Comparison of ENCODE assay signal across 31 cellular contexts in genomic region chr6:14917511-14917910, GRCh38.
"Had no signal": no experiment of that assay in that cellular context is flagged by ENCODE, and none has a peak within 500 bp of the region (broad histone marks: within the 10 kb centered on the region; RNA-seq: fewer than 3 reads in every experiment).

No MANE protein-coding gene starts in this region.

- H3K27ac Mint-ChIP-seq: activated CD4-positive, alpha-beta memory T cell treated with anti-CD3 and anti-CD28 coated beads for 36 hours; activated CD4-positive, alpha-beta T cell treated with anti-CD3 and anti-CD28 coated beads for 36 hours; activated CD4-positive, alpha-beta T cell treated with anti-CD3 and anti-CD28 coated beads, Interleukin-2, amount 10 ng/mL, durations not matched to agents 24 days and 14 days; activated CD8-positive, alpha-beta T cell treated with anti-CD3 and anti-CD28 coated beads, Interleukin-2, amount 10 ng/mL, durations not matched to agents 7 days and 5 days; activated naive CD4-positive, alpha-beta T cell treated with anti-CD3 and anti-CD28 coated beads, Interleukin-2, amount 10 ng/mL, durations not matched to agents 7 days and 5 days; activated naive CD4-positive, alpha-beta T cell treated with anti-CD3 and anti-CD28 coated beads, Interleukin-2, amount 50 U/mL, for 72 hours; activated naive CD8-positive, alpha-beta T cell treated with anti-CD3 and anti-CD28 coated beads, Interleukin-2, amount 10 ng/mL, durations not matched to agents 7 days and 5 days; activated T-cell treated with anti-CD3 and anti-CD28 coated beads, Interleukin-2, amount 50 U/mL, for 24 hours; activated T-cell treated with anti-CD3 and anti-CD28 coated beads, Interleukin-2, amount 50 U/mL, for 72 hours; brain; T-helper 17 cell; T-helper 2 cell treated with Interferon-gamma antibody and Interleukin-4, amounts not matched to agents 5 μg/mL and 100 μg/mL, for 36 hours had no signal

- H3K4me1 ChIP-seq: ascending aorta, breast epithelium, colonic mucosa had no signal

- H3K27ac ChIP-seq: ascending aorta, breast epithelium, colonic mucosa, epithelial cell of prostate, esophagus squamous epithelium, gastroesophageal sphincter, WERI-Rb-1 had no signal

- H3K9me3 Mint-ChIP-seq: activated CD4-positive, alpha-beta memory T cell treated with anti-CD3 and anti-CD28 coated beads for 36 hours; activated CD4-positive, alpha-beta T cell treated with anti-CD3 and anti-CD28 coated beads, Interleukin-2, amount 10 ng/mL, durations not matched to agents 24 days and 14 days; activated naive CD4-positive, alpha-beta T cell treated with anti-CD3 and anti-CD28 coated beads, Interleukin-2, amount 10 ng/mL, durations not matched to agents 7 days and 5 days; activated naive CD4-positive, alpha-beta T cell treated with anti-CD3 and anti-CD28 coated beads, Interleukin-2, amount 50 U/mL, for 72 hours; activated naive CD8-positive, alpha-beta T cell treated with anti-CD3 and anti-CD28 coated beads, Interleukin-2, amount 10 ng/mL, durations not matched to agents 7 days and 5 days; activated T-cell treated with anti-CD3 and anti-CD28 coated beads, Interleukin-2, amount 50 U/mL, for 24 hours; T-helper 2 cell treated with Interferon-gamma antibody and Interleukin-4, amounts not matched to agents 5 μg/mL and 100 μg/mL, for 36 hours had no signal

- ATAC-seq: activated CD4-positive, alpha-beta T cell treated with anti-CD3 and anti-CD28 coated beads for 36 hours; activated CD8-positive, alpha-beta T cell treated with anti-CD3 and anti-CD28 coated beads, Interleukin-2, amount 10 ng/mL, durations not matched to agents 7 days and 5 days; activated naive CD4-positive, alpha-beta T cell treated with anti-CD3 and anti-CD28 coated beads, Interleukin-2, amount 50 U/mL, for 72 hours; activated T-cell treated with anti-CD3 and anti-CD28 coated beads, Interleukin-2, amount 50 U/mL, for 72 hours; gastroesophageal sphincter; T-helper 17 cell had no signal

- H3K36me3 ChIP-seq: ascending aorta, breast epithelium, cardiac muscle cell, colonic mucosa, esophagus squamous epithelium, gastroesophageal sphincter, WERI-Rb-1 had no signal

- H3K4me1 Mint-ChIP-seq: activated CD4-positive, alpha-beta T cell treated with anti-CD3 and anti-CD28 coated beads for 36 hours; activated CD4-positive, alpha-beta T cell treated with anti-CD3 and anti-CD28 coated beads, Interleukin-2, amount 10 ng/mL, durations not matched to agents 24 days and 14 days; activated naive CD8-positive, alpha-beta T cell treated with anti-CD3 and anti-CD28 coated beads, Interleukin-2, amount 10 ng/mL, durations not matched to agents 7 days and 5 days; T-helper 17 cell had no signal

- H3K9me3 ChIP-seq: ascending aorta, breast epithelium, colonic mucosa, esophagus squamous epithelium, gastroesophageal sphincter had no signal

- H3K4me3 ChIP-seq: ascending aorta, breast epithelium, cardiac muscle cell, colonic mucosa, esophagus squamous epithelium, gastroesophageal sphincter had no signal

- H3K27me3 Mint-ChIP-seq: activated CD4-positive, alpha-beta memory T cell treated with anti-CD3 and anti-CD28 coated beads for 36 hours; activated CD4-positive, alpha-beta T cell treated with anti-CD3 and anti-CD28 coated beads for 36 hours; activated naive CD4-positive, alpha-beta T cell treated with anti-CD3 and anti-CD28 coated beads, Interleukin-2, amount 10 ng/mL, durations not matched to agents 7 days and 5 days; activated T-cell treated with anti-CD3 and anti-CD28 coated beads, Interleukin-2, amount 50 U/mL, for 24 hours; T-helper 17 cell had no signal

- H3K36me3 Mint-ChIP-seq: activated CD4-positive, alpha-beta memory T cell treated with anti-CD3 and anti-CD28 coated beads for 36 hours; activated naive CD4-positive, alpha-beta T cell treated with anti-CD3 and anti-CD28 coated beads, Interleukin-2, amount 10 ng/mL, durations not matched to agents 7 days and 5 days; activated naive CD4-positive, alpha-beta T cell treated with anti-CD3 and anti-CD28 coated beads, Interleukin-2, amount 50 U/mL, for 72 hours; activated naive CD8-positive, alpha-beta T cell treated with anti-CD3 and anti-CD28 coated beads, Interleukin-2, amount 10 ng/mL, durations not matched to agents 7 days and 5 days; brain had no signal

- H3K27me3 ChIP-seq: ascending aorta, breast epithelium, cardiac muscle cell, colonic mucosa, esophagus squamous epithelium, gastroesophageal sphincter had no signal

- DNase-seq: activated CD4-positive, alpha-beta memory T cell treated with anti-CD3 and anti-CD28 coated beads for 36 hours; activated CD4-positive, alpha-beta T cell treated with anti-CD3 and anti-CD28 coated beads for 36 hours; activated CD4-positive, alpha-beta T cell treated with anti-CD3 and anti-CD28 coated beads, Interleukin-2, amount 10 ng/mL, durations not matched to agents 24 days and 14 days; activated CD4-positive, CD25-positive, alpha-beta regulatory T cell; activated CD4-positive, CD25-positive, alpha-beta regulatory T cell treated with anti-CD3 and anti-CD28 coated beads, Interleukin-2, amount 50 U/mL, for 72 hours; activated CD8-positive, alpha-beta T cell treated with anti-CD3 and anti-CD28 coated beads, Interleukin-2, amount 10 ng/mL, durations not matched to agents 7 days and 5 days; activated gamma-delta T cell; activated naive CD4-positive, alpha-beta T cell; activated naive CD4-positive, alpha-beta T cell treated with anti-CD3 and anti-CD28 coated beads, Interleukin-2, amount 10 ng/mL, durations not matched to agents 7 days and 5 days; activated naive CD8-positive, alpha-beta T cell treated with anti-CD3 and anti-CD28 coated beads, Interleukin-2, amount 10 ng/mL, durations not matched to agents 7 days and 5 days; activated T-cell treated with anti-CD3 and anti-CD28 coated beads for 4 hours; activated T-cell treated with anti-CD3 and anti-CD28 coated beads, Interleukin-2, amount 50 U/mL, for 24 hours; activated T-cell treated with anti-CD3 and anti-CD28 coated beads, Interleukin-2, amount 50 U/mL, for 72 hours; central memory CD4-positive, alpha-beta T cell; cerebellar nuclear complex; colonic mucosa; effector CD8-positive, alpha-beta T cell; esophagus squamous epithelium; foreskin melanocyte; T-helper 1 cell; T-helper 17 cell; T1000; WERI-Rb-1 had no signal

- H3K4me3 Mint-ChIP-seq: activated CD4-positive, alpha-beta memory T cell treated with anti-CD3 and anti-CD28 coated beads for 36 hours; activated CD4-positive, alpha-beta T cell treated with anti-CD3 and anti-CD28 coated beads for 36 hours; activated CD4-positive, alpha-beta T cell treated with anti-CD3 and anti-CD28 coated beads, Interleukin-2, amount 10 ng/mL, durations not matched to agents 24 days and 14 days; activated CD8-positive, alpha-beta T cell treated with anti-CD3 and anti-CD28 coated beads, Interleukin-2, amount 10 ng/mL, durations not matched to agents 7 days and 5 days; activated naive CD4-positive, alpha-beta T cell treated with anti-CD3 and anti-CD28 coated beads, Interleukin-2, amount 10 ng/mL, durations not matched to agents 7 days and 5 days; activated naive CD8-positive, alpha-beta T cell treated with anti-CD3 and anti-CD28 coated beads, Interleukin-2, amount 10 ng/mL, durations not matched to agents 7 days and 5 days; activated T-cell treated with anti-CD3 and anti-CD28 coated beads, Interleukin-2, amount 50 U/mL, for 24 hours; activated T-cell treated with anti-CD3 and anti-CD28 coated beads, Interleukin-2, amount 50 U/mL, for 72 hours; brain; T-helper 17 cell; T-helper 2 cell treated with Interferon-gamma antibody and Interleukin-4, amounts not matched to agents 5 μg/mL and 100 μg/mL, for 36 hours had no signal
